9 cellular contexts compared by ENCODE assay signal in the genomic region with DNA sequence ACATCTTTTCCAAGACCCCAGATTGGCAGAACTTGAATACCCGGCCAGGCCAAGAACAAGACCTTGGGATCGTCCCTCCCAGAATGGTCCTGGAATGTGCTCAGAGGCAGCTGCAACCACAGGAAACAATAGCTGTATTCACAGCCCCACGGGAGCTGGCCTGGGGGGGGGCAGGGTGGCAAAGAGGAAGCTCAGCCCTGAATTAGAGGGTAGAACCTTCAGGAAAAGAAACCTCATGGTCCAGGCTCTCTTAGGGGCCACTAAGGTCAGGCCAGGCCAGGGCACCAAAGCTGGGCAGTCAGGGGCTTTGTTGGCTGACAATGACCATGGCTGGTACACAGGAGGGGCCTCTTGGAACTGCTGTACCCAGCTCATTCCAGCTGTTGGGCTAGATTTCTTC. TPM values are rescaled to one million over a fixed set of nuclear protein-coding genes. Genes with fewer than 3 reads are reported as not detected.
DNase-seq lines count a peak whose midpoint lies in the region; ATAC-seq, FAIRE-seq and TF ChIP-seq lines count a peak whose summit lies in the region.
"Had no signal": no experiment of that assay in that cellular context is flagged by ENCODE, and none has a peak within 500 bp of the region (broad histone marks: within the 10 kb centered on the region; RNA-seq: fewer than 3 reads in every experiment).

No MANE protein-coding gene starts in this region.

- H3K27me3 ChIP-seq in astrocyte (ENCODE audit: insufficient read depth, low read length) (no peaks in the 10 kb centered on the region), skeletal muscle tissue (ENCODE audit: control insufficient read depth in 3 of 3, insufficient read depth in 3 of 3, low read length in 3 of 3) (no peaks in the 10 kb centered on the region)

- H3K9ac ChIP-seq in astrocyte (ENCODE audit: low read length) (no peak overlapping the region), skeletal muscle tissue (ENCODE audit: low read depth in 1 of 3, low read length in 3 of 3) (no peak overlapping the region)

- H4K20me1 ChIP-seq in astrocyte (ENCODE audit: insufficient read depth, low read length): no peaks in the 10 kb centered on the region

- H3K4me3 Mint-ChIP-seq in HFFc6 (no peak overlapping the region), astrocyte (ENCODE audit: unreplicated experiment) (peak overlapping the region; percentile 69)

- no peak for ATAC-seq in GM21447 (IDR thresholded peaks at IDR 0.05; ENCODE audit: unreplicated experiment)
- ATAC-seq: activated CD4-positive, CD25-positive, alpha-beta regulatory T cell treated with anti-CD3 and anti-CD28 coated beads, Interleukin-2, amount 50 U/mL, for 24 hours had no signal

- H3K27ac ChIP-seq in astrocyte (ENCODE audit: low read depth, low read length): peak overlapping the region; percentile 59
- peak overlapping the region; percentile 60 for H3K27ac ChIP-seq in skeletal muscle tissue (ENCODE audit: low read depth, low read length)

- peaks cover 5% of the 10 kb centered on the region for H3K79me2 ChIP-seq in astrocyte (ENCODE audit: insufficient read depth, low read length)

- H3K27me3 Mint-ChIP-seq in HFFc6 (ENCODE audit: insufficient read depth) (peaks cover 5% of the 10 kb centered on the region), astrocyte (ENCODE audit: low read depth, unreplicated experiment) (no peaks in the 10 kb centered on the region)

- H3K9me3 ChIP-seq in astrocyte (ENCODE audit: insufficient read depth, low read depth, low read length) (no peaks in the 10 kb centered on the region), skeletal muscle tissue (ENCODE audit: control insufficient read depth in 3 of 3, low read length in 3 of 3) (no peaks in the 10 kb centered on the region)

- H3K36me3 Mint-ChIP-seq in HFFc6 (ENCODE audit: low read depth): peaks cover 50% of the 10 kb centered on the region
- peaks cover 52% of the 10 kb centered on the region for H3K36me3 Mint-ChIP-seq in astrocyte (ENCODE audit: low read depth, unreplicated experiment)

- H3K4me2 ChIP-seq in astrocyte (ENCODE audit: low read length): peak overlapping the region; percentile 61

- DNase-seq in HFFc6 (no peak), astrocyte (ENCODE audit: low read depth) (peak; percentile 72), hypothalamus (lab: John Stamatoyannopoulos, UW) (peak in 42 of 51 donors; percentile 8 to 77 (median 50)), GM10266 (ENCODE audit: extremely low spot score) (no peak)
- DNase-seq in activated CD4-positive, alpha-beta T cell treated with anti-CD3 and anti-CD28 coated beads for 4 hours: no peak
- DNase-seq in activated naive CD4-positive, alpha-beta T cell treated with Interleukin-2 at 50 U/mL for 16 hours: no peak

- no peak for FAIRE-seq in astrocyte (lab: Jason Lieb, UNC)

- H3K4me1 ChIP-seq in astrocyte (ENCODE audit: insufficient read depth, low read length) (peaks cover 16% of the 10 kb centered on the region), skeletal muscle tissue (ENCODE audit: control insufficient read depth in 3 of 3, insufficient read depth in 3 of 3, low read length in 3 of 3) (peaks cover 11 to 17% (median 14%) of the 10 kb centered on the region in 3 donors)

- peak overlapping the region; percentile 75 for H3K27ac Mint-ChIP-seq in HFFc6
- peak overlapping the region; percentile 93 for H3K27ac Mint-ChIP-seq in astrocyte (ENCODE audit: unreplicated experiment)

- H3K4me3 ChIP-seq in astrocyte (ENCODE audit: insufficient read depth, low read depth, low read length) (no peak overlapping the region), skeletal muscle tissue (ENCODE audit: low read length in 3 of 3) (no peak overlapping the region)

- H3K36me3 ChIP-seq in astrocyte (ENCODE audit: insufficient read depth, low read length) (peaks cover 29% of the 10 kb centered on the region), skeletal muscle tissue (ENCODE audit: control insufficient read depth in 3 of 3, insufficient read depth in 3 of 3, low read length in 3 of 3) (peaks cover 41 to 65% (median 51%) of the 10 kb centered on the region in 3 donors)

- no peak overlapping the region for H2AFZ ChIP-seq in astrocyte (ENCODE audit: low read depth, low read length)

- no peaks in the 10 kb centered on the region for H3K9me3 Mint-ChIP-seq in HFFc6
- no peaks in the 10 kb centered on the region for H3K9me3 Mint-ChIP-seq in astrocyte (ENCODE audit: unreplicated experiment)

- TF ChIP-seq CTCF in HFFc6 (IDR thresholded peaks at IDR 0.05) (no peak), astrocyte (IDR thresholded peaks at IDR 0.05; ENCODE audit: insufficient read depth, low read depth, low read length) (no peak), GM10266 (IDR thresholded peaks at IDR 0.05; ENCODE audit: control insufficient read depth, insufficient read depth, low read depth, missing control alignments) (no peak)

- H3K4me1 Mint-ChIP-seq in HFFc6 (ENCODE audit: low read depth) (peaks cover 21% of the 10 kb centered on the region), astrocyte (ENCODE audit: low read depth, unreplicated experiment) (peaks cover 22% of the 10 kb centered on the region)

RNA-seq across cellular contexts. Expression of a gene that starts 17.3 kb away (rescaled TPM):
- 1,000 to 10,000 TPM in 4 of 6 experiments, 100 to 1,000 TPM in 2; 973 to 1,209 (median 1,069) TPM for total RNA-seq in HFFc6 (2021; fragmentation: NEBNext Ultra II Directional; extraction: Animal tissue kit (Norgen Biotek cat#: 25700))
- total RNA-seq in astrocyte (573 and 682 TPM in 2 replicates), skeletal muscle tissue (1,860 TPM)

RNA-seq across cellular contexts. Expression of a gene that starts 17.4 kb away (rescaled TPM):
- total RNA-seq in HFFc6 (2021; fragmentation: NEBNext Ultra II Directional; extraction: Animal tissue kit (Norgen Biotek cat#: 25700)): 1 to 10 TPM; 4.5 to 6.9 (median 5.6) TPM
- total RNA-seq in astrocyte (7.3 and 8.8 TPM in 2 replicates), skeletal muscle tissue (1.6 TPM)

Comparison
In these comparisons a context has a peak if more than half of its experiments do, and no peak if none do; other contexts are left out.
1. DNase-seq: peak in astrocyte (single experiment) and hypothalamus (42 of 51); none in HFFc6 (single experiment), GM10266 (single experiment), activated CD4-positive, alpha-beta T cell treated with anti-CD3 and anti-CD28 coated beads for 4 hours (0 of 2) and activated naive CD4-positive, alpha-beta T cell treated with Interleukin-2 at 50 U/mL for 16 hours (single experiment).